In genomic region chr3:120559228-120560061, GRCh38 we compare ENCODE assay signal across 8 cellular contexts. TPM values are rescaled to one million over a fixed set of nuclear protein-coding genes. Genes with fewer than 3 reads are reported as not detected.
A peak's percentile ranks its signal among the peaks of the same experiment; 100 is the strongest.
DNase-seq lines count a peak whose midpoint lies in the region; ATAC-seq and TF ChIP-seq lines count a peak whose summit lies in the region.

No MANE protein-coding gene starts in this region.

- H3K79me2 ChIP-seq in osteoblast (ENCODE audit: insufficient read depth, low read length), result peaks cover 2% of the 10 kb centered on the region

- peak; percentile 16 to 53 for ATAC-seq in activated T-cell treated with anti-CD3 and anti-CD28 coated beads, Interleukin-2, amount 50 U/mL, for 4 hours
- ATAC-seq in HG02763 (IDR thresholded peaks at IDR 0.05; ENCODE audit: unreplicated experiment), result peak; percentile 29

- no peaks in the 10 kb centered on the region for H3K9me3 ChIP-seq in osteoblast (ENCODE audit: low read depth, low read length)

- H3K4me1 ChIP-seq in osteoblast (ENCODE audit: insufficient read depth, low read length), result peaks cover 46% of the 10 kb centered on the region

- TF ChIP-seq CTCF in osteoblast (IDR thresholded peaks at IDR 0.05; ENCODE audit: extremely low read depth, low read depth, low read length), result peak; percentile 2

- no peaks in the 10 kb centered on the region for H3K27me3 ChIP-seq in osteoblast (ENCODE audit: insufficient read depth, low read length)

- DNase-seq in activated T-cell treated with anti-CD3 and anti-CD28 coated beads, Interleukin-2, amount 50 U/mL, for 4 hours, result no peak
- DNase-seq in activated T-cell treated with anti-CD3 and anti-CD28 coated beads for 4 hours (no peak), NCI-H1436 treated with DMSO at 0.1 percent for 48 hours (lab: John Stamatoyannopoulos, UW) (peak; percentile 29), globus pallidus (ENCODE audit: low spot score) (peak; percentile 29), osteoblast (ENCODE audit: insufficient read length, low spot score, missing footprints) (peak; percentile 73), AG08396 (ENCODE audit: low spot score) (no peak)
- DNase-seq in activated T-cell treated with anti-CD3 and anti-CD28 coated beads, Interleukin-2, amount 50 U/mL, for 48 hours, result peak; percentile 24 to 29

- peak overlapping the region; percentile 42 for H3K4me3 Mint-ChIP-seq in activated T-cell treated with anti-CD3 and anti-CD28 coated beads, Interleukin-2, amount 50 U/mL, for 4 hours

- peaks cover 7% of the 10 kb centered on the region for H3K27me3 Mint-ChIP-seq in activated T-cell treated with anti-CD3 and anti-CD28 coated beads, Interleukin-2, amount 50 U/mL, for 4 hours (ENCODE audit: low read depth)

- no peaks in the 10 kb centered on the region for H4K20me1 ChIP-seq in osteoblast (ENCODE audit: insufficient read depth, low read length)

- no peaks in the 10 kb centered on the region for H3K36me3 ChIP-seq in osteoblast (ENCODE audit: insufficient read depth, low read length)

- H3K4me3 ChIP-seq in osteoblast (ENCODE audit: insufficient read depth, low read length), result peak overlapping the region; percentile 77

- peak overlapping the region; percentile 93 for H3K27ac ChIP-seq in osteoblast (ENCODE audit: low read depth, low read length)

- no peaks in the 10 kb centered on the region for H3K36me3 Mint-ChIP-seq in activated T-cell treated with anti-CD3 and anti-CD28 coated beads, Interleukin-2, amount 50 U/mL, for 4 hours (ENCODE audit: insufficient read depth)

- peak overlapping the region; percentile 81 for H2AFZ ChIP-seq in osteoblast (ENCODE audit: low read length)

- H3K9me3 Mint-ChIP-seq in activated T-cell treated with anti-CD3 and anti-CD28 coated beads, Interleukin-2, amount 50 U/mL, for 4 hours, result no peaks in the 10 kb centered on the region

- H3K4me2 ChIP-seq in osteoblast (ENCODE audit: insufficient read depth, low read length), result peak overlapping the region; percentile 100

- peaks cover 18% of the 10 kb centered on the region for H3K4me1 Mint-ChIP-seq in activated T-cell treated with anti-CD3 and anti-CD28 coated beads, Interleukin-2, amount 50 U/mL, for 4 hours (ENCODE audit: low read depth)

RNA-seq across cellular contexts. Expression of gene NDUFB4, which starts 36.7 kb away (rescaled TPM):
- total RNA-seq in activated T-cell treated with anti-CD3 and anti-CD28 coated beads, Interleukin-2, amount 50 U/mL, for 4 hours, result 100 to 1,000 TPM in 2 of 3 donors, 10 to 100 TPM in 1; 93.2 to 108 (median 104) TPM
- total RNA-seq in osteoblast, result 38.4 and 40.7 TPM in 2 replicates

Comparison
In these comparisons a context has a peak if more than half of its experiments do, and no peak if none do; other contexts are left out.
1. DNase-seq: peak in NCI-H1436 treated with DMSO at 0.1 percent for 48 hours (single experiment), activated T-cell treated with anti-CD3 and anti-CD28 coated beads, Interleukin-2, amount 50 U/mL, for 48 hours (2 of 2), globus pallidus (single experiment) and osteoblast (single experiment); none in activated T-cell treated with anti-CD3 and anti-CD28 coated beads, Interleukin-2, amount 50 U/mL, for 4 hours (single experiment), activated T-cell treated with anti-CD3 and anti-CD28 coated beads for 4 hours (single experiment) and AG08396 (single experiment).